ENCODE assay signal across 23 cellular contexts in genomic region chr7:84981038-84981601, GRCh38.
A peak's percentile ranks its signal among the peaks of the same experiment; 100 is the strongest.
DNase-seq lines count a peak whose midpoint lies in the region; TF ChIP-seq lines count a peak whose summit lies in the region.
"Had no signal": no experiment of that assay in that cellular context is flagged by ENCODE, and none has a peak within 500 bp of the region (broad histone marks: within the 10 kb centered on the region; RNA-seq: fewer than 3 reads in every experiment).

No MANE protein-coding gene starts in this region.

- no peak for TF ChIP-seq CTCF in osteocyte (IDR thresholded peaks at IDR 0.05)

- peak; percentile 40 for DNase-seq in EL
- DNase-seq in NCI-H1092 (lab: John Stamatoyannopoulos, UW) = peak; percentile 8
- peak; percentile 63 for DNase-seq in brain pericyte (ENCODE audit: low read depth, low spot score)
- DNase-seq in osteocyte (ENCODE audit: extremely low spot score, unreplicated experiment) = no peak
- DNase-seq in stimulated activated CD4-positive, alpha-beta T cell treated with anti-CD3 and anti-CD28 coated beads, Interleukin-2, amount 100 ng/mL, for 24 hours = no peak
- DNase-seq in T-helper 2 cell = no peak
- DNase-seq in HPDE6-E6E7 (ENCODE audit: extremely low spot score) = no peak
- DNase-seq: activated CD4-positive, alpha-beta T cell treated with anti-CD3 and anti-CD28 coated beads for 36 hours; activated naive CD4-positive, alpha-beta T cell treated with anti-CD3 and anti-CD28 coated beads, Interleukin-2, amount 10 ng/mL, durations not matched to agents 7 days and 5 days; activated T-cell treated with anti-CD3 and anti-CD28 coated beads, Interleukin-2, amount 50 U/mL, for 72 hours; AML-193; aorta; effector memory CD4-positive, alpha-beta T cell; esophagus squamous epithelium; MM.1S; naive thymus-derived CD4-positive, alpha-beta T cell; NCI-H1930; NCI-H446 treated with DMSO at 0.1 percent for 48 hours; NK-92 treated with Interleukin-12 subunit alpha and Interleukin-12 subunit beta, amount 100 ng/mL, for 24 hours; Peyer's patch; stimulated activated CD4-positive, alpha-beta T cell treated with anti-CD3 and anti-CD28 coated beads, Interleukin-2, amount 100 ng/mL, for 48 hours; trophoblast cell had no signal

- H3K36me3 Mint-ChIP-seq in osteocyte (ENCODE audit: unreplicated experiment) = no peaks in the 10 kb centered on the region
- H3K36me3 Mint-ChIP-seq: activated naive CD4-positive, alpha-beta T cell treated with anti-CD3 and anti-CD28 coated beads, Interleukin-2, amount 10 ng/mL, durations not matched to agents 7 days and 5 days; memory B cell had no signal

- no peaks in the 10 kb centered on the region for H3K27me3 Mint-ChIP-seq in osteocyte (ENCODE audit: unreplicated experiment)
- H3K27me3 Mint-ChIP-seq: activated CD4-positive, alpha-beta T cell treated with anti-CD3 and anti-CD28 coated beads for 36 hours; memory B cell had no signal

- H3K4me1 Mint-ChIP-seq in osteocyte (ENCODE audit: unreplicated experiment) = peaks cover 23% of the 10 kb centered on the region
- H3K4me1 Mint-ChIP-seq: activated CD4-positive, alpha-beta T cell treated with anti-CD3 and anti-CD28 coated beads for 36 hours; activated naive CD4-positive, alpha-beta T cell treated with anti-CD3 and anti-CD28 coated beads, Interleukin-2, amount 10 ng/mL, durations not matched to agents 7 days and 5 days; memory B cell had no signal

- no peaks in the 10 kb centered on the region for H3K9me3 Mint-ChIP-seq in osteocyte (ENCODE audit: unreplicated experiment)
- H3K9me3 Mint-ChIP-seq: activated naive CD4-positive, alpha-beta T cell treated with anti-CD3 and anti-CD28 coated beads, Interleukin-2, amount 10 ng/mL, durations not matched to agents 7 days and 5 days had no signal

- H3K27ac Mint-ChIP-seq in osteocyte (ENCODE audit: unreplicated experiment) = peak overlapping the region; percentile 89
- H3K27ac Mint-ChIP-seq: activated CD4-positive, alpha-beta T cell treated with anti-CD3 and anti-CD28 coated beads for 36 hours; activated naive CD4-positive, alpha-beta T cell treated with anti-CD3 and anti-CD28 coated beads, Interleukin-2, amount 10 ng/mL, durations not matched to agents 7 days and 5 days; activated T-cell treated with anti-CD3 and anti-CD28 coated beads, Interleukin-2, amount 50 U/mL, for 72 hours; memory B cell; naive thymus-derived CD4-positive, alpha-beta T cell had no signal

- H3K4me3 Mint-ChIP-seq in osteocyte (ENCODE audit: unreplicated experiment) = no peak overlapping the region
- H3K4me3 Mint-ChIP-seq: activated CD4-positive, alpha-beta T cell treated with anti-CD3 and anti-CD28 coated beads for 36 hours; activated naive CD4-positive, alpha-beta T cell treated with anti-CD3 and anti-CD28 coated beads, Interleukin-2, amount 10 ng/mL, durations not matched to agents 7 days and 5 days; activated T-cell treated with anti-CD3 and anti-CD28 coated beads, Interleukin-2, amount 50 U/mL, for 72 hours; memory B cell; naive thymus-derived CD4-positive, alpha-beta T cell had no signal

Comparison
In these comparisons a context has a peak if more than half of its experiments do, and no peak if none do; other contexts are left out.
1. DNase-seq: peak in EL (single experiment), NCI-H1092 (single experiment) and brain pericyte (single experiment); none in osteocyte (single experiment), stimulated activated CD4-positive, alpha-beta T cell treated with anti-CD3 and anti-CD28 coated beads, Interleukin-2, amount 100 ng/mL, for 24 hours (0 of 2), T-helper 2 cell (0 of 5) and HPDE6-E6E7 (single experiment).